Comparison of ENCODE assay signal across 2 cellular contexts in the genomic region with DNA sequence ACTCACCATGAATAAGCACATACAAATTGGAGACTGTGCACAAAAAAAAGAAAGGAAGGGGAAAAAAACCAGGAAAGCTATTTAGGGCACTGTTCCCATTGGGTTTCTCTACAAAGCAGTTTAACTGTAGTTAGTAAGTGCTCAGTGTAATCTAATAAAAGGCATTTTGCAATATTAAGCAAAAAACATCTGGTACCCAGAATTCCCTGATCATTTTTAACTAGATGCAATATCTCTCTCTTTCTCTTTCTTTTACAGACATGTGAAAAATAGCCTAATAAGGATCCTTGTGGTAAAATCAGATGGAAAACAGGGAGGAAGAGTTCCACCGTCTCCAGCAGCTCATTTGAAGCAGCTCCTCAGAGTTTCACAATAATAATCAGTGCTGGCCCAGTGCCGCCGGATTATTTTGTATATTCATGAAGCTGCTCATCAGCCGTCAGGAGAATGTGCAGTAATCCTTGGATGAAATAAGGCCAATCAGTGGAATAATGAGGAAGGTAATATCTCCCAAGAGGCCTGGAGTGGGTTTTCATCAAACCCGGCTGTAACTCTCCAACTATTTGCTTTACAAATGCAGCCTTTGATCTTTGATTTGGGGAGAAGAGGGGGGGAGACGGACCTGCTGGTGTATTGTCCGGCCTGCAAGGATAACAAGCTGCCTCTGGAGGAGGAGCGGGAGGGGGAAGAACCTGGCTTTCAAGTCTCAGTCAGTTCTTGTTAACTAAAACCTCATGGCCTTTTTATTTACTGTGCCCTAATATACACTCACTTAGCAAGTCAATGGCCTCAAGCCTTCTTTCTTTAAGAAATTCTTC.
TF ChIP-seq lines count a peak whose summit lies in the region.

No MANE protein-coding gene starts in this region.

TF ChIP-seq in H1, 55 proteins besides CTCF, POLR2A, EP300 and RAD21:
- TF ChIP-seq, protein P1, sequence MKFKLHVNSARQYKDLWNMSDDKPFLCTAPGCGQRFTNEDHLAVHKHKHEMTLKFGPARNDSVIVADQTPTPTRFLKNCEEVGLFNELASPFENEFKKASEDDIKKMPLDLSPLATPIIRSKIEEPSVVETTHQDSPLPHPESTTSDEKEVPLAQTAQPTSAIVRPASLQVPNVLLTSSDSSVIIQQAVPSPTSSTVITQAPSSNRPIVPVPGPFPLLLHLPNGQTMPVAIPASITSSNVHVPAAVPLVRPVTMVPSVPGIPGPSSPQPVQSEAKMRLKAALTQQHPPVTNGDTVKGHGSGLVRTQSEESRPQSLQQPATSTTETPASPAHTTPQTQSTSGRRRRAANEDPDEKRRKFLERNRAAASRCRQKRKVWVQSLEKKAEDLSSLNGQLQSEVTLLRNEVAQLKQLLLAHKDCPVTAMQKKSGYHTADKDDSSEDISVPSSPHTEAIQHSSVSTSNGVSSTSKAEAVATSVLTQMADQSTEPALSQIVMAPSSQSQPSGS (IDR thresholded peaks at IDR 0.05; ENCODE audit: low read length) = no peak
- TF ChIP-seq KDM5A (IDR thresholded peaks at IDR 0.05; ENCODE audit: low read length) (no peak), SP1 (IDR thresholded peaks at IDR 0.05; ENCODE audit: low read depth, low read length) (0 out of 2 replicates have a peak, but pooled peaks have one; percentile 34), CBX8 (IDR thresholded peaks at IDR 0.05; ENCODE audit: borderline replicate concordance, low read depth, low read length) (no peak), ASH2L (IDR thresholded peaks at IDR 0.05; ENCODE audit: low read length) (no peak)

TF ChIP-seq in neural cell, 6 proteins besides CTCF, POLR2A, EP300 and RAD21 (continued from another document):
- TF ChIP-seq, protein P2, sequence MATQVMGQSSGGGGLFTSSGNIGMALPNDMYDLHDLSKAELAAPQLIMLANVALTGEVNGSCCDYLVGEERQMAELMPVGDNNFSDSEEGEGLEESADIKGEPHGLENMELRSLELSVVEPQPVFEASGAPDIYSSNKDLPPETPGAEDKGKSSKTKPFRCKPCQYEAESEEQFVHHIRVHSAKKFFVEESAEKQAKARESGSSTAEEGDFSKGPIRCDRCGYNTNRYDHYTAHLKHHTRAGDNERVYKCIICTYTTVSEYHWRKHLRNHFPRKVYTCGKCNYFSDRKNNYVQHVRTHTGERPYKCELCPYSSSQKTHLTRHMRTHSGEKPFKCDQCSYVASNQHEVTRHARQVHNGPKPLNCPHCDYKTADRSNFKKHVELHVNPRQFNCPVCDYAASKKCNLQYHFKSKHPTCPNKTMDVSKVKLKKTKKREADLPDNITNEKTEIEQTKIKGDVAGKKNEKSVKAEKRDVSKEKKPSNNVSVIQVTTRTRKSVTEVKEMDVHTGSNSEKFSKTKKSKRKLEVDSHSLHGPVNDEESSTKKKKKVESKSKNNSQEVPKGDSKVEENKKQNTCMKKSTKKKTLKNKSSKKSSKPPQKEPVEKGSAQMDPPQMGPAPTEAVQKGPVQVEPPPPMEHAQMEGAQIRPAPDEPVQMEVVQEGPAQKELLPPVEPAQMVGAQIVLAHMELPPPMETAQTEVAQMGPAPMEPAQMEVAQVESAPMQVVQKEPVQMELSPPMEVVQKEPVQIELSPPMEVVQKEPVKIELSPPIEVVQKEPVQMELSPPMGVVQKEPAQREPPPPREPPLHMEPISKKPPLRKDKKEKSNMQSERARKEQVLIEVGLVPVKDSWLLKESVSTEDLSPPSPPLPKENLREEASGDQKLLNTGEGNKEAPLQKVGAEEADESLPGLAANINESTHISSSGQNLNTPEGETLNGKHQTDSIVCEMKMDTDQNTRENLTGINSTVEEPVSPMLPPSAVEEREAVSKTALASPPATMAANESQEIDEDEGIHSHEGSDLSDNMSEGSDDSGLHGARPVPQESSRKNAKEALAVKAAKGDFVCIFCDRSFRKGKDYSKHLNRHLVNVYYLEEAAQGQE (IDR thresholded peaks at IDR 0.05; ENCODE audit: borderline replicate concordance) = no peak
- TF ChIP-seq POLR2AphosphoS5 (IDR thresholded peaks at IDR 0.05) = no peak
